In the genomic region with DNA sequence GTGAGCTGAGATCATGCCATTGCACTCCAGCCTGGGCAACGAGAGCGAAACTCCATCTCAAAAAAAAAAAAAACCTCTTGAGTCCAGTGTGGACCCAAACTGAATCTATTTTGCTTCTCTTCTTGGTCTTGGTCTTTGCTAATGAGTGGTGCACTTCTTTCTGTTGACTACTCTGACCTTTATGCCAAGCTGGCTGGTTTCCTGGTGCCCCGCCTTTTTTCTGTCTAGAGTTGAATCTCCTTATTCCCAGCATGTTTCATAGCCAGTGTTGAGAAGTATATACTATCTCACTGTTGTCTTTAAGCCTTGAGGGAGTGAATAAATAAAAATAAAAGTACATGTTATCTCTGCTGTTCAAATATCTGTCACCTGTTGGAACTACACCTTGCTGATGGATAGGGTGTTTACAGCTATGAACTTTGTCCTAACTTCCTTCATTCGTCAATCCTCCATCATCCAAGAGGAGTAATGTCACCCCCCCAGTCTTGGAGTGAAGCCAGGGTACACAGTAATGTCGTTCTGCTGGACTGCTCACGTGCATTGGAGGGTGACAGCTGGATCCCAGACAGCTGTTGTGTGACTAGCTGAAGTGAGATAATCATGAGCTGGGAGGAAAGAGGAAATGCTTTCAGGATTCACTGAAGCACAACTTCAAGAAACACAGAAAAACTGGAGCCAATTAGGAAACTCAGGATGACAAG, we compare ENCODE assay signal across 8 cellular contexts.
DNase-seq lines count a peak whose midpoint lies in the region; ATAC-seq and TF ChIP-seq lines count a peak whose summit lies in the region.
"Had no signal": no experiment of that assay in that cellular context is flagged by ENCODE, and none has a peak within 500 bp of the region (broad histone marks: within the 10 kb centered on the region; RNA-seq: fewer than 3 reads in every experiment).

No MANE protein-coding gene starts in this region.

- H3K36me3 ChIP-seq in stomach = no peaks in the 10 kb centered on the region
- H3K36me3 ChIP-seq: neutrophil had no signal

- ATAC-seq in GM21529 (IDR thresholded peaks at IDR 0.05; ENCODE audit: unreplicated experiment) (peak; percentile 55), GM21619 (IDR thresholded peaks at IDR 0.05; ENCODE audit: unreplicated experiment) (no peak)

- 35 to 42% (median 38%) methylated on average over 6 of the region's 6 CpGs for WGBS in stomach, 5 donors

- H3K4me3 ChIP-seq in fibroblast of the aortic adventitia (ENCODE audit: low read depth, low read length) (no peak overlapping the region), stomach (no peak overlapping the region)

- no peak for TF ChIP-seq POLR2A in stomach (IDR thresholded peaks at IDR 0.05)

- TF ChIP-seq CTCF in fibroblast of the aortic adventitia (IDR thresholded peaks at IDR 0.05; ENCODE audit: insufficient read depth, low read length) = no peak
- no peak for TF ChIP-seq CTCF in stomach (IDR thresholded peaks at IDR 0.05)

- H3K9me3 ChIP-seq in stomach = peaks cover 0 to 4% (median 0%) of the 10 kb centered on the region in 4 donors
- H3K9me3 ChIP-seq: neutrophil had no signal

- intact Hi-C loops in stomach (cut with DNase I; ENCODE audit: low total_unique reads) = no loop called here

- DNase-seq in NCI-H510A (lab: John Stamatoyannopoulos, UW) = peak; percentile 71
- DNase-seq in fibroblast of the aortic adventitia (ENCODE audit: low read depth) = peak; percentile 41
- DNase-seq in stomach = peak; percentile 83
- DNase-seq in SKM-1 treated with dmso at 0.1 percent for 144 hours (lab: John Stamatoyannopoulos, UW; ENCODE audit: unreplicated experiment) = no peak
- DNase-seq in iPS-NIHi11 (ENCODE audit: low spot score) = no peak

- peak overlapping the region in 3 of 5 donors; percentile 35 to 64 (median 48) for H3K27ac ChIP-seq in stomach
- H3K27ac ChIP-seq: neutrophil had no signal

- no peaks in the 10 kb centered on the region for H3K27me3 ChIP-seq in stomach
- H3K27me3 ChIP-seq: neutrophil had no signal

- H3K4me1 ChIP-seq in stomach = no peaks in the 10 kb centered on the region

- no peak for TF ChIP-seq EP300 in stomach (IDR thresholded peaks at IDR 0.05)

Comparison
In these comparisons a context has a peak if more than half of its experiments do, and no peak if none do; other contexts are left out.
1. DNase-seq: peak in NCI-H510A (single experiment), fibroblast of the aortic adventitia (single experiment) and stomach (single experiment); none in SKM-1 treated with dmso at 0.1 percent for 144 hours (single experiment) and iPS-NIHi11 (single experiment).